1 cellular context compared by ENCODE assay signal in the genomic region with DNA sequence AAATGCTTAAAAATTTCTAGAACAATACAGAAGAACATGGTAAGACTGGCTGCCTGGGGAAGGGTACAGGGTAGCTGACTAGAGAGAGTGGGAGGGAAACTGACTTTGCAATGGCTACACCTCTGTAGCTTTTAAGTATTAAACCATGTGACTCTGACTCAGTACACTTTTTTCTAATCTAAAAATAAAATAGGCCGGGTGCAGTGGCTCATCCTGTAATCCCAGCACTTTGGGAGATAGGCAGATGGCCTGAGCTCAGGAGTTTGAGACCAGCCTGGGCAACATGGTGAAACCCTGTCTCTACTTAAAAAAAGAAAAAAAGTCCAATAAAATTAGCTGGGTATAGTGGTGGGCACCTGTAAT.
TF ChIP-seq lines count a peak whose summit lies in the region.

No MANE protein-coding gene starts in this region.

TF ChIP-seq in endothelial cell of umbilical vein, 7 proteins besides CTCF, POLR2A, EP300 and RAD21:
- TF ChIP-seq MYC (IDR thresholded peaks at IDR 0.05; ENCODE audit: low read depth, low read length) (no peak), EZH2 (IDR thresholded peaks at IDR 0.05; ENCODE audit: borderline replicate concordance, low read depth, low read length, severe bottlenecking) (no peak), FOS (IDR thresholded peaks at IDR 0.05; ENCODE audit: borderline replicate concordance, insufficient read depth, low read length) (no peak), POLR2AphosphoS5 (IDR thresholded peaks at IDR 0.05; ENCODE audit: insufficient read depth, low read depth, low read length) (no peak), JUN (IDR thresholded peaks at IDR 0.05; ENCODE audit: borderline replicate concordance, insufficient read depth, insufficient read length, low read depth) (no peak), GATA2 (IDR thresholded peaks at IDR 0.05; ENCODE audit: insufficient read depth, insufficient read length, low read depth, low read length) (no peak)
- TF ChIP-seq, protein P1, sequence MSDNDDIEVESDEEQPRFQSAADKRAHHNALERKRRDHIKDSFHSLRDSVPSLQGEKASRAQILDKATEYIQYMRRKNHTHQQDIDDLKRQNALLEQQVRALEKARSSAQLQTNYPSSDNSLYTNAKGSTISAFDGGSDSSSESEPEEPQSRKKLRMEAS (IDR thresholded peaks at IDR 0.05; ENCODE audit: insufficient read depth, insufficient read length), result no peak
